26 cellular contexts compared by ENCODE assay signal in the genomic region with DNA sequence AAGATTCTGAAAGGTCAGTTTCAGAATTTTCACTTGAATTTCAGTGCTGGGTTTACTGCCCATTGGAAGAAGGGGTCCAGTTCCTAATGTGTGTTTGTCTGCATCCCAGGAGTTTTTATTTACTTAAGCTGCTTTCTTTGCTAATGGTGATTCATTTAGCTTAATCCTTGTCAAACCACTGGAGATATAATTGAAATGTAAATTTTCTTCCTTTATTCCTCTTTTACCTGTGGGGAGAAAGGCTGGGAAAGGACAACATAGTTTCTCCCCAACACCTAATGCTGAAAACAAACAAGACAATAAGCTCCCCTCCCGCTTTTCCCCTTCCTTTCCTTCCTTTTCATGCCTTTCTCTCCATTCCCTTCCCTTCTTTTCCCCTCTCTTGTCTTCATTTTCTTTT.
DNase-seq lines count a peak whose midpoint lies in the region; ATAC-seq and TF ChIP-seq lines count a peak whose summit lies in the region.
"Had no signal": no experiment of that assay in that cellular context is flagged by ENCODE, and none has a peak within 500 bp of the region (broad histone marks: within the 10 kb centered on the region; RNA-seq: fewer than 3 reads in every experiment).

No MANE protein-coding gene starts in this region.

- no peak overlapping the region for H3K27ac ChIP-seq in GM23338 (ENCODE audit: low read depth)
- H3K27ac ChIP-seq: A549, C4-2B had no signal

- peaks cover 25% of the 10 kb centered on the region for H3K4me1 Mint-ChIP-seq in GM23338
- H3K4me1 Mint-ChIP-seq: B cell had no signal

- H3K9me2 ChIP-seq in GM23338 (ENCODE audit: insufficient read depth), result no peaks in the 10 kb centered on the region
- H3K9me2 ChIP-seq: SK-N-SH had no signal

- no peak overlapping the region for H2AFZ ChIP-seq in GM23338

- no peak overlapping the region for H3K27ac Mint-ChIP-seq in GM23338
- H3K27ac Mint-ChIP-seq: B cell; CD8-positive, alpha-beta T cell; HFFc6; T-helper 1 cell treated with Interleukin-12 subunit alpha and Interleukin-12 subunit beta and Interleukin-4 antibody, amounts not matched to agents 30 μg/mL and 1 μg/mL, for 36 hours had no signal

- DNase-seq in GM23338 (ENCODE audit: low spot score) (peak; percentile 68), NCI-H748 (lab: John Stamatoyannopoulos, UW; ENCODE audit: unreplicated experiment) (peak; percentile 73), iPS DF 19.7 (ENCODE audit: low read depth, low spot score) (peak; percentile 28), iPS-NIHi7 (ENCODE audit: extremely low spot score) (peak; percentile 31)
- DNase-seq: CD8-positive, alpha-beta T cell; DMS 273 treated with DMSO at 0.1 percent for 48 hours; DND-41; HFFc6; Kasumi-1; NCI-H1105; NCI-H1694 treated with DMSO at 0.1 percent for 48 hours; NCI-H2227 treated with DMSO at 0.1 percent for 48 hours; NCI-H526 treated with DMSO at 0.1 percent for 48 hours; PC-3; SK-N-SH; SW 1271 had no signal

- no peaks in the 10 kb centered on the region for H3K36me3 ChIP-seq in GM23338 (ENCODE audit: insufficient read depth)
- H3K36me3 ChIP-seq: HAP-1 had no signal

- H3K4me3 ChIP-seq in GM23338, result no peak overlapping the region
- H3K4me3 ChIP-seq: A549, HAP-1, K562 had no signal

- H3K27me3 Mint-ChIP-seq in GM23338 (ENCODE audit: insufficient read depth, low read depth, poor library complexity), result peaks cover 49% of the 10 kb centered on the region
- H3K27me3 Mint-ChIP-seq: B cell had no signal

- peak; percentile 94 for ATAC-seq in GM23338
- ATAC-seq in GM18909 (IDR thresholded peaks at IDR 0.05; ENCODE audit: poor library complexity, unreplicated experiment), result no peak
- ATAC-seq in HG02938 (IDR thresholded peaks at IDR 0.05; ENCODE audit: unreplicated experiment), result no peak
- no peak for ATAC-seq in HG03442 (IDR thresholded peaks at IDR 0.05; ENCODE audit: unreplicated experiment)
- ATAC-seq in HG02981 (IDR thresholded peaks at IDR 0.05; ENCODE audit: unreplicated experiment), result no peak
- ATAC-seq: A549; CD8-positive, alpha-beta T cell; K562; PC-3 had no signal

- H3F3A ChIP-seq in GM23338 (replicated peaks; ENCODE audit: low read depth), result no peaks in the 10 kb centered on the region

- H4K20me1 ChIP-seq in GM23338 (replicated peaks; ENCODE audit: insufficient read depth), result no peaks in the 10 kb centered on the region

- no peak for TF ChIP-seq CTCF in GM23338 (conservative IDR thresholded peaks at IDR 0.05; ENCODE audit: low read depth in 2 of 2)

- H3K4me2 ChIP-seq in GM23338, result peak overlapping the region; percentile 33
- H3K4me2 ChIP-seq: A549, SK-N-SH had no signal

- no peak overlapping the region; the same call in 2 of the 3 replicates for H3K4me3 Mint-ChIP-seq in GM23338
- H3K4me3 Mint-ChIP-seq: B cell; CD8-positive, alpha-beta T cell; HFFc6; T-helper 1 cell treated with Interleukin-12 subunit alpha and Interleukin-12 subunit beta and Interleukin-4 antibody, amounts not matched to agents 30 μg/mL and 1 μg/mL, for 36 hours had no signal

- H3K4me1 ChIP-seq in GM23338 (ENCODE audit: insufficient read depth), result peaks cover 20% of the 10 kb centered on the region
- H3K4me1 ChIP-seq: A549 had no signal

- no peaks in the 10 kb centered on the region for H3K36me3 Mint-ChIP-seq in GM23338 (ENCODE audit: low read depth)
- H3K36me3 Mint-ChIP-seq: CD8-positive, alpha-beta T cell had no signal

- H3K27me3 ChIP-seq in GM23338 (ENCODE audit: insufficient read depth), result peaks cover 65% of the 10 kb centered on the region

- H3K79me2 ChIP-seq in GM23338 (replicated peaks; ENCODE audit: insufficient read depth), result no peaks in the 10 kb centered on the region

- no peaks in the 10 kb centered on the region for H3K9me3 Mint-ChIP-seq in GM23338
- H3K9me3 Mint-ChIP-seq: CD8-positive, alpha-beta T cell; HFFc6; T-helper 1 cell treated with Interleukin-12 subunit alpha and Interleukin-12 subunit beta and Interleukin-4 antibody, amounts not matched to agents 30 μg/mL and 1 μg/mL, for 36 hours had no signal

TF ChIP-seq in GM23338, 12 proteins besides CTCF, POLR2A, EP300 and RAD21:
- peak; percentile 51; the same call in 1 of the 2 replicates for TF ChIP-seq NANOG (IDR thresholded peaks at IDR 0.05; ENCODE audit: borderline replicate concordance)
- TF ChIP-seq EZH2 (IDR thresholded peaks at IDR 0.05; ENCODE audit: low read depth, unreplicated experiment), result no peak
- no peak for TF ChIP-seq ZNF114 (CRISPR knock-in tag; IDR thresholded peaks at IDR 0.05)
- no peak for TF ChIP-seq POLR2AphosphoS5 (IDR thresholded peaks at IDR 0.05; ENCODE audit: low read depth)
- TF ChIP-seq EZH2phosphoT487 (IDR thresholded peaks at IDR 0.05; ENCODE audit: unreplicated experiment), result no peak
